Comparison of ENCODE assay signal across 16 cellular contexts in the genomic region with DNA sequence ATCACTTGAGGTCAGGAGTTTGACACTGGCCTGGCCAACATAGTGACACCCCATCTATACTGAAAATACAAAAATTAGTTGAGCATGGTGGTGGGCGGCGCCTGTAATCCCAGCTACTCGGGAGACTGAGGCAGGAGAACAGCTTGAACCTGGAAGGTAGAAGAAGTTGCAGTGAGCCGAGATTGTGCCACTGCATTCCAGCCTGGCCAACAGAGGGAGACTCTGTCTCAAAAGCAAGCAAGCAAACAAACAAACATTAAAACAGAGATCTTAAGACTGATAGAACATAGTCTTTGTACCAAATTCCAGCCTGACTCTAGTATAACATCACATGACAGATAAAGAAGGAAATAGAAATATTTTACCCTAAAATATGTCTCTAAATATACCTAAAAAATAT.
A peak's percentile ranks its signal among the peaks of the same experiment; 100 is the strongest.
DNase-seq lines count a peak whose midpoint lies in the region; ATAC-seq, FAIRE-seq and TF ChIP-seq lines count a peak whose summit lies in the region.
"Had no signal": no experiment of that assay in that cellular context is flagged by ENCODE, and none has a peak within 500 bp of the region (broad histone marks: within the 10 kb centered on the region; RNA-seq: fewer than 3 reads in every experiment).

No MANE protein-coding gene starts in this region.

- H3K27me3 ChIP-seq in heart right ventricle (no peaks in the 10 kb centered on the region), body of pancreas (no peaks in the 10 kb centered on the region), kidney epithelial cell (ENCODE audit: control insufficient read depth, insufficient read depth, low read length) (no peaks in the 10 kb centered on the region), Peyer's patch (no peaks in the 10 kb centered on the region), aorta (ENCODE audit: control insufficient read depth in 1 of 2, insufficient read depth in 2 of 2, low read length in 1 of 2) (no peaks in the 10 kb centered on the region)
- H3K27me3 ChIP-seq: pancreas had no signal

- peaks cover 0 to 12% (median 4%) of the 10 kb centered on the region in 11 donors for H3K9me3 ChIP-seq in heart right ventricle
- H3K9me3 ChIP-seq in body of pancreas = no peaks in the 10 kb centered on the region
- no peaks in the 10 kb centered on the region for H3K9me3 ChIP-seq in Peyer's patch
- no peaks in the 10 kb centered on the region for H3K9me3 ChIP-seq in aorta (ENCODE audit: control insufficient read depth, low read length)
- H3K9me3 ChIP-seq: pancreas, thoracic aorta had no signal

- H3K4me3 ChIP-seq in heart right ventricle = no peak overlapping the region
- H3K4me3 ChIP-seq in body of pancreas = no peak overlapping the region
- H3K4me3 ChIP-seq in kidney epithelial cell (ENCODE audit: low read depth, low read length) = no peak overlapping the region
- H3K4me3 ChIP-seq in Peyer's patch = no peak overlapping the region
- H3K4me3 ChIP-seq in aorta (ENCODE audit: low read length in 2 of 2) = no peak overlapping the region
- H3K4me3 ChIP-seq: pancreas, thoracic aorta had no signal

- H3K36me3 ChIP-seq in heart right ventricle = no peaks in the 10 kb centered on the region
- H3K36me3 ChIP-seq in body of pancreas (replicated peaks in 1 of 2; ENCODE audit: insufficient read depth in 1 of 2, low read depth in 2 of 2) = no peaks in the 10 kb centered on the region
- no peaks in the 10 kb centered on the region for H3K36me3 ChIP-seq in kidney epithelial cell (ENCODE audit: control insufficient read depth, insufficient read depth, low read length)
- no peaks in the 10 kb centered on the region for H3K36me3 ChIP-seq in Peyer's patch
- H3K36me3 ChIP-seq in aorta (ENCODE audit: control insufficient read depth in 1 of 2, insufficient read depth in 2 of 2, low read length in 1 of 2) = no peaks in the 10 kb centered on the region
- H3K36me3 ChIP-seq: pancreas, thoracic aorta had no signal

- H3K4me1 ChIP-seq in heart right ventricle = peaks cover 0 to 53% (median 27%) of the 10 kb centered on the region in 9 donors
- peaks cover 60% of the 10 kb centered on the region for H3K4me1 ChIP-seq in body of pancreas
- no peaks in the 10 kb centered on the region for H3K4me1 ChIP-seq in Peyer's patch
- peaks cover 2 to 3% of the 10 kb centered on the region in 2 donors for H3K4me1 ChIP-seq in aorta (ENCODE audit: control insufficient read depth in 1 of 2, insufficient read depth in 2 of 2, low read length in 2 of 2)

- ATAC-seq in heart right ventricle (peak in 2 of 8 donors; percentile 17 to 46), left ventricle myocardium superior (no peak), body of pancreas (no peak), aorta (ENCODE audit: low FRiP score) (no peak)
- ATAC-seq: activated CD8-positive, alpha-beta T cell treated with anti-CD3 and anti-CD28 coated beads for 36 hours; esophagus mucosa had no signal

- 86 to 92% methylated on average over 4 of the region's 4 CpGs for WGBS in heart right ventricle, 2 donors
- WGBS in body of pancreas, 2 donors = 59 to 75% methylated on average over 4 of the region's 4 CpGs
- WGBS in aorta, 2 donors = 96% methylated on average over 4 of the region's 4 CpGs

- DNase-seq in heart right ventricle = no peak
- DNase-seq in left ventricle myocardium superior = no peak
- DNase-seq in body of pancreas = no peak
- DNase-seq in kidney epithelial cell (ENCODE audit: low read depth) = no peak
- no peak for DNase-seq in urothelium cell line (ENCODE audit: low spot score)
- no peak for DNase-seq in Peyer's patch
- DNase-seq in DMS114 treated with DMSO at 0.1 percent for 48 hours (lab: John Stamatoyannopoulos, UW; ENCODE audit: unreplicated experiment) = no peak
- no peak for DNase-seq in aorta
- DNase-seq: activated CD8-positive, alpha-beta T cell treated with anti-CD3 and anti-CD28 coated beads for 36 hours; activated effector memory CD4-positive, alpha-beta T cell treated with Interleukin-2 at 50 U/mL for 16 hours; DMS153; NCI-H187; NCI-H748 treated with DMSO at 0.1 percent for 48 hours; pancreas had no signal

- peak overlapping the region in 4 of 10 donors; percentile 7 to 31 (median 26) for H3K27ac ChIP-seq in heart right ventricle
- H3K27ac ChIP-seq in body of pancreas = peak overlapping the region in 3 of 4 donors; percentile 3 to 79 (median 57)
- H3K27ac ChIP-seq in Peyer's patch = no peak overlapping the region
- H3K27ac ChIP-seq in aorta (ENCODE audit: low read depth in 1 of 2, low read length in 2 of 2) = no peak overlapping the region
- H3K27ac ChIP-seq: thoracic aorta had no signal

- intact Hi-C loops in heart right ventricle (cut with DNase I) (no loop called here), left ventricle myocardium superior (cut with micrococcal nuclease) (no loop called here), body of pancreas (cut with DNase I) (no loop called here), aorta (cut with DNase I) (no loop called here)

- TF ChIP-seq CTCF in heart right ventricle (IDR thresholded peaks at IDR 0.05) (peak in 8 of 9 donors; percentile 23 to 63 (median 40)), body of pancreas (IDR thresholded peaks at IDR 0.05) (peak in 2 of 7 experiments; percentile 25 to 38), kidney epithelial cell (IDR thresholded peaks at IDR 0.05; ENCODE audit: insufficient read depth, low read length, poor library complexity, severe bottlenecking) (peak; percentile 19), Peyer's patch (IDR thresholded peaks at IDR 0.05) (peak in 2 of 6 experiments; percentile 14 to 29)

- FAIRE-seq in urothelium cell line (lab: Jason Lieb, UNC) = peak; percentile 17
- FAIRE-seq: pancreas had no signal

- TF ChIP-seq POLR2A in body of pancreas (IDR thresholded peaks at IDR 0.05) = no peak
- no peak for TF ChIP-seq POLR2A in Peyer's patch (IDR thresholded peaks at IDR 0.05)

Comparison
In these comparisons a context has a peak if more than half of its experiments do, and no peak if none do; other contexts are left out.
1. H3K27ac ChIP-seq: peak in body of pancreas (3 of 4); none in Peyer's patch (0 of 4) and aorta (0 of 2).